In genomic region chr12:104218935-104219334, GRCh38 we compare ENCODE assay signal across 10 cellular contexts. TPM values are rescaled to one million over a fixed set of nuclear protein-coding genes. Genes with fewer than 3 reads are reported as not detected.
DNase-seq lines count a peak whose midpoint lies in the region; ATAC-seq and TF ChIP-seq lines count a peak whose summit lies in the region.
"Had no signal": no experiment of that assay in that cellular context is flagged by ENCODE, and none has a peak within 500 bp of the region (broad histone marks: within the 10 kb centered on the region; RNA-seq: fewer than 3 reads in every experiment).

No MANE protein-coding gene starts in this region.

- TF ChIP-seq POLR2A in adrenal gland (IDR thresholded peaks at IDR 0.05) = no peak
- no peak for TF ChIP-seq POLR2A in transverse colon (IDR thresholded peaks at IDR 0.05)

- H3K9me3 ChIP-seq in adrenal gland (replicated peaks in 1 of 3) (no peaks in the 10 kb centered on the region), left lung (no peaks in the 10 kb centered on the region), transverse colon (no peaks in the 10 kb centered on the region)

- intact Hi-C loops in adrenal gland (cut with DNase I) (loop anchor here (5.0 kb wide), 1 partner anchor 68 kb away; no protein-coding TSS in a partner anchor), left lung (cut with DNase I) (no loop called here), transverse colon (cut with DNase I; ENCODE audit: low total_unique reads) (loop anchor here (5.0 kb wide), 2 partner anchors 68 to 138 kb away; no protein-coding TSS in a partner anchor)

- peaks cover 48% of the 10 kb centered on the region for H3K4me1 Mint-ChIP-seq in activated naive CD4-positive, alpha-beta T cell treated with anti-CD3 and anti-CD28 coated beads, Interleukin-2, amount 10 ng/mL, durations not matched to agents 7 days and 5 days

- no peak overlapping the region for H3K4me3 Mint-ChIP-seq in activated naive CD4-positive, alpha-beta T cell treated with anti-CD3 and anti-CD28 coated beads, Interleukin-2, amount 10 ng/mL, durations not matched to agents 7 days and 5 days
- H3K4me3 Mint-ChIP-seq: CD8-positive, alpha-beta T cell had no signal

- WGBS in adrenal gland, 4 donors = 77 to 89% (median 79%) methylated on average over 1 of the region's 1 CpG
- 60 to 90% methylated on average over 1 of the region's 1 CpG for WGBS in transverse colon (ENCODE audit: low coverage in 1 of 2), 2 donors

- no peak overlapping the region for H3K4me3 ChIP-seq in adrenal gland
- no peak overlapping the region for H3K4me3 ChIP-seq in left lung
- no peak overlapping the region for H3K4me3 ChIP-seq in transverse colon

- CTCF ChIA-PET in activated naive CD4-positive, alpha-beta T cell treated with anti-CD3 and anti-CD28 coated beads, Interleukin-2, amount 10 ng/mL, durations not matched to agents 7 days and 5 days (lab: Charles Lee) = interaction anchor here (0.9 to 2.7 kb wide), 5 partner anchors 57 to 615 kb away, joined by 3 to 8 read pairs (median 3); no protein-coding TSS in a partner anchor

- peak; percentile 2 for ATAC-seq in left lung
- ATAC-seq in HG03159 (IDR thresholded peaks at IDR 0.05; ENCODE audit: unreplicated experiment) = no peak
- ATAC-seq: CD8-positive, alpha-beta T cell had no signal

- peak overlapping the region; percentile 82 to 91 (median 90) for H3K27ac ChIP-seq in adrenal gland
- peak overlapping the region; percentile 79 for H3K27ac ChIP-seq in left lung
- peak overlapping the region; percentile 73 to 83 (median 74) for H3K27ac ChIP-seq in transverse colon

- H3K27me3 ChIP-seq in adrenal gland = no peaks in the 10 kb centered on the region
- peaks cover 0 to 10% of the 10 kb centered on the region in 2 donors for H3K27me3 ChIP-seq in left lung
- H3K27me3 ChIP-seq in transverse colon = no peaks in the 10 kb centered on the region

- peak overlapping the region; percentile 33 for H3K27ac Mint-ChIP-seq in activated naive CD4-positive, alpha-beta T cell treated with anti-CD3 and anti-CD28 coated beads, Interleukin-2, amount 10 ng/mL, durations not matched to agents 7 days and 5 days
- H3K27ac Mint-ChIP-seq: CD8-positive, alpha-beta T cell had no signal

- peaks cover 15% of the 10 kb centered on the region for H3K27me3 Mint-ChIP-seq in activated naive CD4-positive, alpha-beta T cell treated with anti-CD3 and anti-CD28 coated beads, Interleukin-2, amount 10 ng/mL, durations not matched to agents 7 days and 5 days

- no peaks in the 10 kb centered on the region for H3K9me3 Mint-ChIP-seq in activated naive CD4-positive, alpha-beta T cell treated with anti-CD3 and anti-CD28 coated beads, Interleukin-2, amount 10 ng/mL, durations not matched to agents 7 days and 5 days
- H3K9me3 Mint-ChIP-seq: CD8-positive, alpha-beta T cell had no signal

- H3K36me3 ChIP-seq in adrenal gland (replicated peaks in 1 of 2) = no peaks in the 10 kb centered on the region
- H3K36me3 ChIP-seq in left lung = no peaks in the 10 kb centered on the region
- H3K36me3 ChIP-seq in transverse colon = no peaks in the 10 kb centered on the region

- TF ChIP-seq CTCF in adrenal gland (IDR thresholded peaks at IDR 0.05) = no peak
- no peak for TF ChIP-seq CTCF in left lung (IDR thresholded peaks at IDR 0.05)
- TF ChIP-seq CTCF in transverse colon (IDR thresholded peaks at IDR 0.05) = no peak

- in situ Hi-C loops in transverse colon (cut with MboI; ENCODE audit: low pct_ligation_motif_present in 1 of 4, low pct_unique_long_range_greater_than_20kb in 1 of 4, low sequenced_read_pairs in 3 of 4) = loop anchor here in 2 of 4 donors (10.0 to 25.0 kb wide), 4 partner anchors 66 to 1168 kb away; no protein-coding TSS in a partner anchor

- H3K4me1 ChIP-seq in adrenal gland (replicated peaks in 1 of 2) = peaks cover 33 to 42% of the 10 kb centered on the region in 2 donors
- peaks cover 10 to 36% of the 10 kb centered on the region in 2 donors for H3K4me1 ChIP-seq in left lung
- H3K4me1 ChIP-seq in transverse colon = peaks cover 10 to 31% (median 18%) of the 10 kb centered on the region in 4 donors

- no peak for DNase-seq in activated naive CD4-positive, alpha-beta T cell treated with anti-CD3 and anti-CD28 coated beads, Interleukin-2, amount 10 ng/mL, durations not matched to agents 7 days and 5 days
- no peak for DNase-seq in activated naive CD4-positive, alpha-beta T cell (lab: John Stamatoyannopoulos, UW)
- DNase-seq in adrenal gland = peak in 1 of 7 donors; percentile 13
- no peak for DNase-seq in left lung
- no peak for DNase-seq in transverse colon
- no peak for DNase-seq in stimulated activated CD4-positive, alpha-beta T cell treated with anti-CD3 and anti-CD28 coated beads, Interleukin-4, amount 100 ng/mL, for 24 hours
- no peak for DNase-seq in activated CD4-positive, CD25-positive, alpha-beta regulatory T cell treated with anti-CD3 and anti-CD28 coated beads, Interleukin-2, amount 50 U/mL, for 72 hours
- DNase-seq: CD8-positive, alpha-beta T cell; retina had no signal

- no peaks in the 10 kb centered on the region for H3K36me3 Mint-ChIP-seq in activated naive CD4-positive, alpha-beta T cell treated with anti-CD3 and anti-CD28 coated beads, Interleukin-2, amount 10 ng/mL, durations not matched to agents 7 days and 5 days
- H3K36me3 Mint-ChIP-seq: CD8-positive, alpha-beta T cell had no signal

- no peak for TF ChIP-seq EP300 in transverse colon (IDR thresholded peaks at IDR 0.05; ENCODE audit: low read depth)

RNA-seq across cellular contexts. Expression of gene TXNRD1, which starts 3.4 kb away (rescaled TPM):
- total RNA-seq in adrenal gland (100 to 1,000 TPM; 232 to 405 (median 290) TPM), left lung (100 to 1,000 TPM; 111 to 174 TPM), transverse colon (100 to 1,000 TPM in 3 of 4 donors, 10 to 100 TPM in 1; 72.9 to 127 (median 122) TPM)
- polyA plus RNA-seq in adrenal gland = 100 to 1,000 TPM in 1 of 3 donors, 10 to 100 TPM in 2; 53.9 to 345 (median 60.3) TPM

Comparison
In these comparisons a context has a peak if more than half of its experiments do, and no peak if none do; other contexts are left out.
1. intact Hi-C loops: an anchor here in adrenal gland (5.0 kb wide) and transverse colon (5.0 kb wide); none called in left lung.